11 cellular contexts compared by ENCODE assay signal in genomic region chr11:57288771-57289579, GRCh38. TPM values are rescaled to one million over a fixed set of nuclear protein-coding genes. Genes with fewer than 3 reads are reported as not detected.
DNase-seq lines count a peak whose midpoint lies in the region; ATAC-seq and TF ChIP-seq lines count a peak whose summit lies in the region.
"Had no signal": no experiment of that assay in that cellular context is flagged by ENCODE, and none has a peak within 500 bp of the region (broad histone marks: within the 10 kb centered on the region; RNA-seq: fewer than 3 reads in every experiment).

No MANE protein-coding gene starts in this region.

- no peaks in the 10 kb centered on the region for H3K36me3 Mint-ChIP-seq in activated naive CD4-positive, alpha-beta T cell treated with anti-CD3 and anti-CD28 coated beads, Interleukin-2, amount 50 U/mL, for 72 hours

- no peaks in the 10 kb centered on the region for H4K20me1 ChIP-seq in SK-N-SH (ENCODE audit: insufficient read depth)

- no peak for TF ChIP-seq EP300 in SK-N-SH (IDR thresholded peaks at IDR 0.05; ENCODE audit: borderline replicate concordance in 1 of 2, low read depth in 1 of 2, low read length in 1 of 2)

- H3K4me2 ChIP-seq in SK-N-SH = 0 out of 2 replicates have a peak overlapping the region, but pooled peaks have one; percentile 23

- ATAC-seq in activated naive CD4-positive, alpha-beta T cell treated with anti-CD3 and anti-CD28 coated beads, Interleukin-2, amount 50 U/mL, for 72 hours = peak; percentile 50 to 71
- peak; percentile 5 for ATAC-seq in upper lobe of right lung

- TF ChIP-seq RAD21 in SK-N-SH (IDR thresholded peaks at IDR 0.05; ENCODE audit: low read length) = no peak

- peaks cover 0 to 4% of the 10 kb centered on the region in 2 donors for H3K9me3 Mint-ChIP-seq in activated naive CD4-positive, alpha-beta T cell treated with anti-CD3 and anti-CD28 coated beads, Interleukin-2, amount 50 U/mL, for 72 hours
- H3K9me3 Mint-ChIP-seq: activated T-helper 2 cell treated with anti-CD3 and anti-CD28 coated beads, Interferon-gamma antibody, Interleukin-2, Interleukin-4, amounts not matched to agents 10 μg/mL and 5 μg/mL and 100 μg/mL, durations not matched to agents 14 hours and 24 hours and 36 hours had no signal

- H3K79me2 ChIP-seq in SK-N-SH (ENCODE audit: insufficient read depth) = no peaks in the 10 kb centered on the region

- no peaks in the 10 kb centered on the region for H3K9me3 ChIP-seq in SK-N-SH
- H3K9me3 ChIP-seq in upper lobe of right lung = no peaks in the 10 kb centered on the region

- no peaks in the 10 kb centered on the region for H3K36me3 ChIP-seq in SK-N-SH (replicated peaks in 1 of 2; ENCODE audit: control insufficient read depth in 1 of 2, insufficient read depth in 2 of 2, low read length in 1 of 2)
- no peaks in the 10 kb centered on the region for H3K36me3 ChIP-seq in upper lobe of right lung

- WGBS in SK-N-SH (ENCODE audit: low lambda C conversion rate) = 43% methylated on average over 11 of the region's 11 CpGs

- peak overlapping the region; percentile 13; the same call in 1 of the 2 replicates for H3K9ac ChIP-seq in SK-N-SH

- no peak overlapping the region for H3K27ac Mint-ChIP-seq in activated naive CD4-positive, alpha-beta T cell treated with anti-CD3 and anti-CD28 coated beads, Interleukin-2, amount 50 U/mL, for 72 hours
- H3K27ac Mint-ChIP-seq: activated T-helper 2 cell treated with anti-CD3 and anti-CD28 coated beads, Interferon-gamma antibody, Interleukin-2, Interleukin-4, amounts not matched to agents 10 μg/mL and 5 μg/mL and 100 μg/mL, durations not matched to agents 14 hours and 24 hours and 36 hours; memory B cell had no signal

- DNase-seq in activated naive CD4-positive, alpha-beta T cell treated with anti-CD3 and anti-CD28 coated beads, Interleukin-2, amount 50 U/mL, for 72 hours (ENCODE audit: low spot score in 2 of 2) = no peak
- DNase-seq in activated naive CD4-positive, alpha-beta T cell (lab: John Stamatoyannopoulos, UW) = no peak
- peak; percentile 20 for DNase-seq in SK-N-SH
- DNase-seq in islet precursor cell = peak; percentile 90
- no peak for DNase-seq in upper lobe of right lung
- no peak for DNase-seq in activated effector memory CD4-positive, alpha-beta T cell treated with Interleukin-2 at 50 U/mL for 16 hours
- DNase-seq in activated CD4-positive, CD25-positive, alpha-beta regulatory T cell (lab: John Stamatoyannopoulos, UW) = no peak
- no peak for DNase-seq in GM19238 (ENCODE audit: insufficient read length, low spot score)
- DNase-seq: NCI-H2081 treated with DMSO at 0.1 percent for 48 hours had no signal

- intact Hi-C loops in upper lobe of right lung (cut with DNase I) = no loop called here

- TF ChIP-seq CTCF in SK-N-SH (IDR thresholded peaks at IDR 0.05) (no peak), upper lobe of right lung (IDR thresholded peaks at IDR 0.05) (no peak)

- CTCF ChIA-PET in SK-N-SH (lab: Yijun Ruan, JAX) = interaction anchor here (0.9 to 2.2 kb wide), 3 partner anchors 12 to 445 kb away, joined by 3 to 13 read pairs (median 3); no protein-coding TSS in a partner anchor

- H2AFZ ChIP-seq in SK-N-SH (ENCODE audit: low read depth) = peak overlapping the region; percentile 52; the same call in 1 of the 2 replicates

- H3K9me2 ChIP-seq in SK-N-SH = no peaks in the 10 kb centered on the region

- peaks cover 4% of the 10 kb centered on the region for H3F3A ChIP-seq in SK-N-SH (replicated peaks; ENCODE audit: insufficient read depth)

- POLR2A ChIA-PET in SK-N-SH (lab: Yijun Ruan, JAX) = no interaction called here

- no peak overlapping the region for H3K4me3 ChIP-seq in SK-N-SH (ENCODE audit: low read depth in 2 of 2, low read length in 1 of 2)
- H3K4me3 ChIP-seq in upper lobe of right lung = no peak overlapping the region

- H3K27ac ChIP-seq in SK-N-SH (ENCODE audit: low read depth in 2 of 2, low read length in 1 of 2) (peak overlapping the region in 1 of 2 experiments; percentile 55; a peak in 2 of 4 replicates), upper lobe of right lung (no peak overlapping the region)

- peaks cover 4 to 7% of the 10 kb centered on the region in 2 experiments; a peak in 2 of 4 replicates for H3K4me1 ChIP-seq in SK-N-SH (ENCODE audit: control insufficient read depth in 1 of 2, insufficient read depth in 2 of 2, low read depth in 1 of 2, low read length in 1 of 2)
- peaks cover 14% of the 10 kb centered on the region for H3K4me1 ChIP-seq in upper lobe of right lung

- H3K27me3 ChIP-seq in SK-N-SH (ENCODE audit: insufficient read depth) (no peaks in the 10 kb centered on the region), upper lobe of right lung (no peaks in the 10 kb centered on the region)

TF ChIP-seq in SK-N-SH, 30 proteins besides CTCF, POLR2A, EP300 and RAD21:
- TF ChIP-seq NFIC (IDR thresholded peaks at IDR 0.05; ENCODE audit: borderline replicate concordance) = no peak
- no peak for TF ChIP-seq REST (IDR thresholded peaks at IDR 0.05; ENCODE audit: low read depth, low read length)
- no peak for TF ChIP-seq GATA2 (CRISPR knock-in tag; IDR thresholded peaks at IDR 0.05)
- no peak for TF ChIP-seq USF2 (IDR thresholded peaks at IDR 0.05; ENCODE audit: borderline replicate concordance, low read depth, low read length)
- TF ChIP-seq PBX3 (IDR thresholded peaks at IDR 0.05) = 0 out of 2 replicates have a peak, but pooled peaks have one; percentile 20
- TF ChIP-seq SIN3A (IDR thresholded peaks at IDR 0.05; ENCODE audit: borderline replicate concordance, low read depth, low read length) = no peak
TF ChIP-seq in SK-N-SH: peak in this region for 1.

RNA-seq across cellular contexts. Expression of gene TNKS1BP1, which starts 35.8 kb away (rescaled TPM):
- 10 to 100 TPM in 1 of 2 donors, 1 to 10 TPM in 1; 5.6 to 17.7 TPM for total RNA-seq in activated naive CD4-positive, alpha-beta T cell treated with anti-CD3 and anti-CD28 coated beads, Interleukin-2, amount 50 U/mL, for 72 hours
- 29.6 and 43.3 TPM in 2 replicates for polyA plus RNA-seq in SK-N-SH (2012; rRNA removed)
- polyA plus RNA-seq in SK-N-SH (2012; cell fraction: cytosol; rRNA removed) = 18.0 and 25.0 TPM in 2 replicates
- 108 and 113 TPM in 2 replicates for polyA plus RNA-seq in SK-N-SH (2012; cell fraction: nucleus; rRNA removed)
- 189 TPM for total RNA-seq in upper lobe of right lung

RNA-seq across cellular contexts. Expression of gene SSRP1, which starts 46.7 kb away (rescaled TPM):
- total RNA-seq in activated naive CD4-positive, alpha-beta T cell treated with anti-CD3 and anti-CD28 coated beads, Interleukin-2, amount 50 U/mL, for 72 hours = 100 to 1,000 TPM in 1 of 2 donors, 10 to 100 TPM in 1; 59.9 to 250 TPM
- 122 and 137 TPM in 2 replicates for polyA plus RNA-seq in SK-N-SH (2012; rRNA removed)
- polyA plus RNA-seq in SK-N-SH (2012; cell fraction: cytosol; rRNA removed) = 146 and 159 TPM in 2 replicates
- polyA plus RNA-seq in SK-N-SH (2012; cell fraction: nucleus; rRNA removed) = 103 and 108 TPM in 2 replicates
- 64.7 TPM for total RNA-seq in upper lobe of right lung

RNA-seq across cellular contexts. Expression of gene P2RX3, which starts 49.2 kb away (rescaled TPM):
- total RNA-seq in activated naive CD4-positive, alpha-beta T cell treated with anti-CD3 and anti-CD28 coated beads, Interleukin-2, amount 50 U/mL, for 72 hours = not detected
- not detected in 2 replicates for polyA plus RNA-seq in SK-N-SH (2012; rRNA removed)
- polyA plus RNA-seq in SK-N-SH (2012; cell fraction: cytosol; rRNA removed) = not detected in 2 replicates
- polyA plus RNA-seq in SK-N-SH (2012; cell fraction: nucleus; rRNA removed) = 0.05 TPM in 1 of 2 replicates, not detected in the other
- total RNA-seq in upper lobe of right lung = not detected
- total RNA-seq: activated T-helper 2 cell treated with anti-CD3 and anti-CD28 coated beads, Interferon-gamma antibody, Interleukin-2, Interleukin-4, amounts not matched to agents 10 μg/mL and 5 μg/mL and 100 μg/mL, durations not matched to agents 14 hours and 24 hours and 36 hours had no signal

RNA-seq across cellular contexts. Expression of gene APLNR, which starts 51.9 kb away (rescaled TPM):
- total RNA-seq in activated naive CD4-positive, alpha-beta T cell treated with anti-CD3 and anti-CD28 coated beads, Interleukin-2, amount 50 U/mL, for 72 hours = not detected
- 0.03 and 0.15 TPM in 2 replicates for polyA plus RNA-seq in SK-N-SH (2012; rRNA removed)
- 0.08 and 0.22 TPM in 2 replicates for polyA plus RNA-seq in SK-N-SH (2012; cell fraction: cytosol; rRNA removed)
- 0.06 and 0.07 TPM in 2 replicates for polyA plus RNA-seq in SK-N-SH (2012; cell fraction: nucleus; rRNA removed)
- total RNA-seq in upper lobe of right lung = 1.2 TPM
- total RNA-seq: activated T-helper 2 cell treated with anti-CD3 and anti-CD28 coated beads, Interferon-gamma antibody, Interleukin-2, Interleukin-4, amounts not matched to agents 10 μg/mL and 5 μg/mL and 100 μg/mL, durations not matched to agents 14 hours and 24 hours and 36 hours had no signal

Comparison
In these comparisons a context has a peak if more than half of its experiments do, and no peak if none do; other contexts are left out.
1. DNase-seq: peak in SK-N-SH (single experiment) and islet precursor cell (single experiment); none in activated naive CD4-positive, alpha-beta T cell treated with anti-CD3 and anti-CD28 coated beads, Interleukin-2, amount 50 U/mL, for 72 hours (0 of 2), activated naive CD4-positive, alpha-beta T cell (0 of 4), upper lobe of right lung (single experiment), activated effector memory CD4-positive, alpha-beta T cell treated with Interleukin-2 at 50 U/mL for 16 hours (single experiment), activated CD4-positive, CD25-positive, alpha-beta regulatory T cell (0 of 4) and GM19238 (single experiment).
2. RNA of gene TNKS1BP1, which starts 35.8 kb away (total RNA-seq): 189 TPM in upper lobe of right lung (single experiment); 5.6 to 17.7 TPM in activated naive CD4-positive, alpha-beta T cell treated with anti-CD3 and anti-CD28 coated beads, Interleukin-2, amount 50 U/mL, for 72 hours; every median in the first group is over 10 times any median in the second.